34 cellular contexts compared by ENCODE assay signal in genomic region chr11:45503311-45503710, GRCh38.
"Had no signal": no experiment of that assay in that cellular context is flagged by ENCODE, and none has a peak within 500 bp of the region (broad histone marks: within the 10 kb centered on the region; RNA-seq: fewer than 3 reads in every experiment).

No MANE protein-coding gene starts in this region.

- H3K4me2 ChIP-seq: KMS-11 had no signal

- H3K4me3 ChIP-seq: MG63 had no signal

- H3K9ac ChIP-seq: KMS-11 had no signal

- DNase-seq: Karpas-422, Kasumi-1, MG63, MM.1S, MV-4-11, NCI-H1048, NCI-H1092, NCI-H1092 treated with DMSO at 0.1 percent for 48 hours, NCI-H1105, NCI-H1105 treated with DMSO at 0.1 percent for 48 hours, NCI-H1417, NCI-H1417 treated with DMSO at 0.1 percent for 48 hours, NCI-H1436, NCI-H1436 treated with DMSO at 0.1 percent for 48 hours, NCI-H146, NCI-H1694, NCI-H1694 treated with DMSO at 0.1 percent for 48 hours, NCI-H187, NCI-H187 treated with DMSO at 0.1 percent for 48 hours, NCI-H1930, NCI-H2029, NCI-H2029 treated with DMSO at 0.1 percent for 48 hours, NCI-H2081, NCI-H2081 treated with DMSO at 0.1 percent for 48 hours, NCI-H2107, NCI-H2171, NCI-H2171 treated with DMSO at 0.1 percent for 48 hours, NCI-H2227 treated with DMSO at 0.1 percent for 48 hours, NCI-H226, NCI-H345, NCI-H446, NCI-H446 treated with DMSO at 0.1 percent for 48 hours, NCI-H510A had no signal

- H3K36me3 ChIP-seq: MG63 had no signal

- H3K9me3 ChIP-seq: MG63 had no signal

- H3K27me3 ChIP-seq: MG63 had no signal

- H3K27ac ChIP-seq: KMS-11 had no signal
